In the genomic region with DNA sequence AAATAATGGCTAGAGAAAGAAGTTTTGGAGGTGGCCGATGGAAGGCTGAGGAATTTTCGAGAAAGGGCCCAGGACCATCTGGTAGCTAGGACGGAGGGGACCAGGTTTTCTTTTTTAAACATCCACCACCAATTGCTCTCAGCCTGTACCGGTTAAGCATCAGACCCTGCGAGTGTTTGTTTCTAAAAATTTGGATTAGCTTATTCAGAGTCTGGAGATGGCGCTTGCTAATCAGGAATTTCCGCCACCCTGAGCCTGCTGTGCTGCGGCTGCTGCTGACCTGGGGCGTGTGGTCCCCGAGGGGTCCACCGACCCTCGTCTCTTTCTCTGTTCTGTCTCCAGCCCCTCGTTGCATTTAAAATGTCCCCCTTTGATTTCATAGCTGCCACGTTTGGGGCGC, we compare ENCODE assay signal across 1 cellular context.
TF ChIP-seq lines count a peak whose summit lies in the region.

No MANE protein-coding gene starts in this region.

TF ChIP-seq in K562, 482 proteins besides CTCF, POLR2A, EP300 and RAD21:
- TF ChIP-seq GABPB1 (CRISPR knock-in tag; IDR thresholded peaks at IDR 0.05) (0 out of 2 replicates have a peak, but pooled peaks have one; percentile 11), HINFP (tag; conservative IDR thresholded peaks at IDR 0.05; ENCODE audit: low read depth) (no peak)
- TF ChIP-seq, protein P1, sequence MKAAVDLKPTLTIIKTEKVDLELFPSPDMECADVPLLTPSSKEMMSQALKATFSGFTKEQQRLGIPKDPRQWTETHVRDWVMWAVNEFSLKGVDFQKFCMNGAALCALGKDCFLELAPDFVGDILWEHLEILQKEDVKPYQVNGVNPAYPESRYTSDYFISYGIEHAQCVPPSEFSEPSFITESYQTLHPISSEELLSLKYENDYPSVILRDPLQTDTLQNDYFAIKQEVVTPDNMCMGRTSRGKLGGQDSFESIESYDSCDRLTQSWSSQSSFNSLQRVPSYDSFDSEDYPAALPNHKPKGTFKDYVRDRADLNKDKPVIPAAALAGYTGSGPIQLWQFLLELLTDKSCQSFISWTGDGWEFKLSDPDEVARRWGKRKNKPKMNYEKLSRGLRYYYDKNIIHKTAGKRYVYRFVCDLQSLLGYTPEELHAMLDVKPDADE (conservative IDR thresholded peaks at IDR 0.05; ENCODE audit: control insufficient read depth, low read depth, low read length), result 0 out of 2 replicates have a peak, but pooled peaks have one; percentile 7
